In genomic region chr4:115515379-115516171, GRCh38 we compare ENCODE assay signal across 10 cellular contexts.
A peak's percentile ranks its signal among the peaks of the same experiment; 100 is the strongest.
DNase-seq lines count a peak whose midpoint lies in the region; ATAC-seq, FAIRE-seq and TF ChIP-seq lines count a peak whose summit lies in the region.
"Had no signal": no experiment of that assay in that cellular context is flagged by ENCODE, and none has a peak within 500 bp of the region (broad histone marks: within the 10 kb centered on the region; RNA-seq: fewer than 3 reads in every experiment).

No MANE protein-coding gene starts in this region.

- TF ChIP-seq CTCF in GM12878 (IDR thresholded peaks at IDR 0.05 in 2 of 3, conservative IDR thresholded peaks at IDR 0.05 in 1 of 3; ENCODE audit: control insufficient read depth in 2 of 3, extremely low read depth in 1 of 3, insufficient read depth in 1 of 3, low read depth in 3 of 3, low read length in 3 of 3): no peak
- TF ChIP-seq CTCF in activated CD8-positive, alpha-beta T cell treated with anti-CD3 and anti-CD28 coated beads for 36 hours (IDR thresholded peaks at IDR 0.05): no peak
- TF ChIP-seq CTCF in SK-N-SH (IDR thresholded peaks at IDR 0.05): no peak
- TF ChIP-seq CTCF in psoas muscle (IDR thresholded peaks at IDR 0.05): no peak

- H3F3A ChIP-seq in SK-N-SH (replicated peaks; ENCODE audit: insufficient read depth): no peaks in the 10 kb centered on the region

- H3K36me3 ChIP-seq in GM12878 (ENCODE audit: control insufficient read depth in 2 of 2, insufficient read depth in 2 of 2, low read length in 1 of 2) (no peaks in the 10 kb centered on the region), SK-N-SH (replicated peaks in 1 of 2; ENCODE audit: control insufficient read depth in 1 of 2, insufficient read depth in 2 of 2, low read length in 1 of 2) (no peaks in the 10 kb centered on the region), psoas muscle (ENCODE audit: insufficient read depth in 1 of 2, low read depth in 1 of 2) (no peaks in the 10 kb centered on the region)
- H3K36me3 ChIP-seq: ascending aorta had no signal

- ATAC-seq in HG02571 (IDR thresholded peaks at IDR 0.05; ENCODE audit: unreplicated experiment) (peak; percentile 94), HG03439 (IDR thresholded peaks at IDR 0.05; ENCODE audit: unreplicated experiment) (peak; percentile 93), GM12878 (peak; percentile 95), psoas muscle (no peak)
- no peak for ATAC-seq in activated CD8-positive, alpha-beta T cell treated with anti-CD3 and anti-CD28 coated beads for 36 hours

- H3K27me3 Mint-ChIP-seq in activated CD8-positive, alpha-beta T cell treated with anti-CD3 and anti-CD28 coated beads for 36 hours: no peaks in the 10 kb centered on the region

- SMC1A ChIA-PET in GM12878 (lab: Charles Lee; ENCODE audit: uncharacterized antibody, unreplicated experiment): interaction anchor here (0.6 to 2.2 kb wide), 15 partner anchors 9 to 837 kb away, joined by 3 to 17 read pairs (median 4); no protein-coding TSS in a partner anchor

- H3K9me2 ChIP-seq in SK-N-SH: no peaks in the 10 kb centered on the region

- DNase-seq in NCI-H748 (lab: John Stamatoyannopoulos, UW; ENCODE audit: unreplicated experiment) (peak; percentile 56), NCI-H748 treated with DMSO at 0.1 percent for 48 hours (lab: John Stamatoyannopoulos, UW) (no peak), GM12878 (ENCODE audit: low read depth, low spot score) (peak; percentile 32), SK-N-SH (no peak), psoas muscle (no peak)
- no peak for DNase-seq in activated CD8-positive, alpha-beta T cell treated with anti-CD3 and anti-CD28 coated beads for 36 hours

- no peak for TF ChIP-seq EP300 in GM12878 (IDR thresholded peaks at IDR 0.05; ENCODE audit: borderline replicate concordance in 1 of 2, control insufficient read depth in 1 of 2, low read depth in 2 of 2, low read length in 2 of 2)
- no peak for TF ChIP-seq EP300 in SK-N-SH (IDR thresholded peaks at IDR 0.05; ENCODE audit: borderline replicate concordance in 1 of 2, low read depth in 1 of 2, low read length in 1 of 2)

- H3K79me2 ChIP-seq in GM12878 (ENCODE audit: control insufficient read depth, insufficient read depth, low read length) (no peaks in the 10 kb centered on the region), SK-N-SH (ENCODE audit: insufficient read depth) (no peaks in the 10 kb centered on the region)

- in situ Hi-C loops in GM12878 (cut with MboI): no loop called here

- peaks cover 4% of the 10 kb centered on the region for H3K9me3 Mint-ChIP-seq in activated CD8-positive, alpha-beta T cell treated with anti-CD3 and anti-CD28 coated beads for 36 hours

- H3K27me3 ChIP-seq in GM12878 (replicated peaks in 1 of 2; ENCODE audit: control insufficient read depth in 2 of 2, insufficient read depth in 2 of 2, low read length in 1 of 2): no peaks in the 10 kb centered on the region
- H3K27me3 ChIP-seq in SK-N-SH (ENCODE audit: insufficient read depth): no peaks in the 10 kb centered on the region
- H3K27me3 ChIP-seq in psoas muscle (ENCODE audit: insufficient read depth in 3 of 3, low read length in 2 of 3): no peaks in the 10 kb centered on the region
- H3K27me3 ChIP-seq: ascending aorta had no signal

- H3K4me1 Mint-ChIP-seq in activated CD8-positive, alpha-beta T cell treated with anti-CD3 and anti-CD28 coated beads for 36 hours (ENCODE audit: low read depth): no peaks in the 10 kb centered on the region

- H3K9me3 ChIP-seq in GM12878 (replicated peaks; ENCODE audit: control insufficient read depth, insufficient read depth, low read length) (no peaks in the 10 kb centered on the region), SK-N-SH (no peaks in the 10 kb centered on the region), psoas muscle (no peaks in the 10 kb centered on the region)

- POLR2A ChIA-PET in GM12878 (lab: Charles Lee): interaction anchor here (0.6 to 0.7 kb wide), 2 partner anchors 18 to 243 kb away, joined by 3 read pairs; no protein-coding TSS in a partner anchor
- POLR2A ChIA-PET in activated CD8-positive, alpha-beta T cell treated with anti-CD3 and anti-CD28 coated beads for 36 hours (lab: Charles Lee): no interaction called here
- POLR2A ChIA-PET in SK-N-SH (lab: Yijun Ruan, JAX): no interaction called here

- H3K4me2 ChIP-seq in GM12878 (ENCODE audit: control insufficient read depth, insufficient read depth) (no peak overlapping the region), SK-N-SH (no peak overlapping the region)

- H3K9ac ChIP-seq in GM12878 (ENCODE audit: control insufficient read depth, insufficient read depth, low read length) (no peak overlapping the region), SK-N-SH (no peak overlapping the region)

- RAD21 ChIA-PET in GM12878 (lab: Charles Lee; ENCODE audit: unreplicated experiment): interaction anchor here (0.6 to 1.9 kb wide), 11 partner anchors 11 to 337 kb away, joined by 3 to 20 read pairs (median 4); no protein-coding TSS in a partner anchor

- H3K36me3 Mint-ChIP-seq in activated CD8-positive, alpha-beta T cell treated with anti-CD3 and anti-CD28 coated beads for 36 hours (ENCODE audit: low read depth): no peaks in the 10 kb centered on the region

- no TSS peak for BruUV-seq in GM12878 (replicated peaks; lab: Mats Ljungman, UMichigan)

- TF ChIP-seq RAD21 in GM12878 (IDR thresholded peaks at IDR 0.05; ENCODE audit: insufficient read depth, low read depth, low read length) (no peak), SK-N-SH (IDR thresholded peaks at IDR 0.05; ENCODE audit: low read length) (no peak)

- H3K4me3 ChIP-seq in GM12878: no peak overlapping the region
- no peak overlapping the region for H3K4me3 ChIP-seq in SK-N-SH (ENCODE audit: low read depth in 2 of 2, low read length in 1 of 2)
- no peak overlapping the region for H3K4me3 ChIP-seq in psoas muscle
- H3K4me3 ChIP-seq: ascending aorta had no signal

- CTCF ChIA-PET in GM12878 (lab: Yijun Ruan, JAX) (interaction anchor here (0.6 to 1.7 kb wide), 7 partner anchors 8 to 336 kb away, joined by 3 to 8 read pairs (median 4); no protein-coding TSS in a partner anchor), SK-N-SH (lab: Yijun Ruan, JAX) (no interaction called here)
- CTCF ChIA-PET in activated CD8-positive, alpha-beta T cell treated with anti-CD3 and anti-CD28 coated beads for 36 hours (lab: Charles Lee): interaction anchor here (1.0 kb wide), 1 partner anchor 27 kb away, joined by 3 read pairs; no protein-coding TSS in a partner anchor

- no peak overlapping the region for H3K27ac Mint-ChIP-seq in activated CD8-positive, alpha-beta T cell treated with anti-CD3 and anti-CD28 coated beads for 36 hours

- 41% methylated on average over 4 of the region's 4 CpGs for WGBS in GM12878 (ENCODE audit: insufficient coverage, insufficient replicate concordance, low lambda C conversion rate, missing lambda C conversion rate)
- WGBS in SK-N-SH (ENCODE audit: low lambda C conversion rate): 10% methylated on average over 4 of the region's 4 CpGs
- WGBS in psoas muscle, 3 donors: 54 to 72% (median 66%) methylated on average over 4 of the region's 4 CpGs

- intact Hi-C loops in GM12878 (cut with micrococcal nuclease; ENCODE audit: unreplicated experiment): no loop called here
- intact Hi-C loops in activated CD8-positive, alpha-beta T cell treated with anti-CD3 and anti-CD28 coated beads for 36 hours (cut with micrococcal nuclease): no loop called here
- intact Hi-C loops in psoas muscle (cut with DNase I): no loop called here

- FAIRE-seq in GM12878 (lab: Jason Lieb, UNC): no peak

- H3K4me1 ChIP-seq in GM12878 (ENCODE audit: control insufficient read depth, insufficient read depth, low read length): peaks cover 9% of the 10 kb centered on the region; the same call in 1 of the 2 replicates
- H3K4me1 ChIP-seq in SK-N-SH (ENCODE audit: control insufficient read depth in 1 of 2, insufficient read depth in 2 of 2, low read depth in 1 of 2, low read length in 1 of 2): no peaks in the 10 kb centered on the region
- no peaks in the 10 kb centered on the region for H3K4me1 ChIP-seq in psoas muscle
- H3K4me1 ChIP-seq: ascending aorta had no signal

- H3K4me3 Mint-ChIP-seq in activated CD8-positive, alpha-beta T cell treated with anti-CD3 and anti-CD28 coated beads for 36 hours: no peak overlapping the region

- no peaks in the 10 kb centered on the region for H4K20me1 ChIP-seq in GM12878 (ENCODE audit: control insufficient read depth, insufficient read depth)
- no peaks in the 10 kb centered on the region for H4K20me1 ChIP-seq in SK-N-SH (ENCODE audit: insufficient read depth)

- H2AFZ ChIP-seq in GM12878 (ENCODE audit: control insufficient read depth, low read depth, low read length) (no peak overlapping the region), SK-N-SH (ENCODE audit: low read depth) (no peak overlapping the region)

- H3K27ac ChIP-seq in GM12878 (ENCODE audit: control insufficient read depth, insufficient read depth): no peak overlapping the region
- no peak overlapping the region for H3K27ac ChIP-seq in SK-N-SH (ENCODE audit: low read depth in 2 of 2, low read length in 1 of 2)
- no peak overlapping the region for H3K27ac ChIP-seq in psoas muscle
- H3K27ac ChIP-seq: ascending aorta, epithelial cell of prostate had no signal

- no peak for TF ChIP-seq POLR2A in GM12878 (IDR thresholded peaks at IDR 0.05; ENCODE audit: low read depth, low read length)

TF ChIP-seq in GM12878, 131 proteins besides CTCF, POLR2A, EP300 and RAD21 (continues in another document):
- TF ChIP-seq EED (IDR thresholded peaks at IDR 0.05; ENCODE audit: low read depth): peak; percentile 50
- TF ChIP-seq, protein P1, sequence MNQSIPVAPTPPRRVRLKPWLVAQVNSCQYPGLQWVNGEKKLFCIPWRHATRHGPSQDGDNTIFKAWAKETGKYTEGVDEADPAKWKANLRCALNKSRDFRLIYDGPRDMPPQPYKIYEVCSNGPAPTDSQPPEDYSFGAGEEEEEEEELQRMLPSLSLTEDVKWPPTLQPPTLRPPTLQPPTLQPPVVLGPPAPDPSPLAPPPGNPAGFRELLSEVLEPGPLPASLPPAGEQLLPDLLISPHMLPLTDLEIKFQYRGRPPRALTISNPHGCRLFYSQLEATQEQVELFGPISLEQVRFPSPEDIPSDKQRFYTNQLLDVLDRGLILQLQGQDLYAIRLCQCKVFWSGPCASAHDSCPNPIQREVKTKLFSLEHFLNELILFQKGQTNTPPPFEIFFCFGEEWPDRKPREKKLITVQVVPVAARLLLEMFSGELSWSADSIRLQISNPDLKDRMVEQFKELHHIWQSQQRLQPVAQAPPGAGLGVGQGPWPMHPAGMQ (IDR thresholded peaks at IDR 0.05; ENCODE audit: borderline replicate concordance): no peak

TF ChIP-seq in SK-N-SH, 30 proteins besides CTCF, POLR2A, EP300 and RAD21 (continues in another document):
- TF ChIP-seq TAF1 (IDR thresholded peaks at IDR 0.05; ENCODE audit: borderline replicate concordance, low read depth, low read length) (no peak), GABPA (IDR thresholded peaks at IDR 0.05; ENCODE audit: low read depth) (no peak), POLR2AphosphoS5 (IDR thresholded peaks at IDR 0.05; ENCODE audit: low read depth, low read length) (no peak), SMC3 (IDR thresholded peaks at IDR 0.05; ENCODE audit: low read depth, low read length) (no peak)

Comparison
In these comparisons a context has a peak if more than half of its experiments do, and no peak if none do; other contexts are left out.
1. DNase-seq: peak in NCI-H748 (single experiment) and GM12878 (single experiment); none in NCI-H748 treated with DMSO at 0.1 percent for 48 hours (single experiment), activated CD8-positive, alpha-beta T cell treated with anti-CD3 and anti-CD28 coated beads for 36 hours (single experiment), SK-N-SH (single experiment) and psoas muscle (0 of 2).
2. ATAC-seq: peak in HG02571 (single experiment), HG03439 (single experiment) and GM12878 (single experiment); none in activated CD8-positive, alpha-beta T cell treated with anti-CD3 and anti-CD28 coated beads for 36 hours (single experiment) and psoas muscle (0 of 4).